Comparison of ENCODE assay signal across 1 cellular context in the genomic region with DNA sequence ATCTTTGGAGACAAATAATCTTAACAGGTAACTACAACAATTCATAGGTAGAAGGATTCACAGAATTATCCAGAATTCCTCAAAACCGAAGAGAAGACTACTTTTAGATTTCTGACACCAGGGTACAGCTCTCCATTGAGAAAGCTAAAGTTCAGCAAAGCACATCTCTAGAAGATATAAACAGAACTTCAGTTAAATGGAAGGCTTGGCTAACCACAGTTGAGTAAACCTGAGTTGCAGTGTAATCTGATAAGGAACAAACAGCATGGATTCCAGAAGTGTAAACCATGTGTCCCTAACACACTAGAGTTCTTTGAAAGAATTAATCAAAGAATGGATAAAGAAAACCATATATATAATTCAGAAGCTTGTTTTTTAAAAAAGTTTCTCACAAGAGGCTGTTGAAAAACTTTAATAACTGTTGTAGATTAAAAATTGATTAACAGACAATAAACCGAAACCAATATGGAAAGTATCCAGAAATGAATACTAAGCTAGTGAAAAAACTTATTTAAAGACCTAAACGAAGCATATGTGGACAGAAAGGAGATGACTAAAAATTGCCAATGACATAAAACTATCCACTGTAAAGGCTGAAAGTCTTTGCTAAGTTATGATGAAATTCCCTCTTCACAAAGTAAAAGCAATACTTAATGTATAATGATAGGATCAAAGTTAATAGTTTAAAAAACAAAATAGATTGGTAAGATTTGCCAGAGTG.
TF ChIP-seq lines count a peak whose summit lies in the region.

No MANE protein-coding gene starts in this region.

TF ChIP-seq in K562, 482 proteins besides CTCF, POLR2A, EP300 and RAD21 (continued from another document and continues in another):
- TF ChIP-seq RBFOX2 (IDR thresholded peaks at IDR 0.05; ENCODE audit: low read depth, low read length) (no peak; the same call in 1 of the 2 replicates), JUND (IDR thresholded peaks at IDR 0.05; ENCODE audit: borderline replicate concordance, low read depth, low read length) (no peak), JUND (tag; IDR thresholded peaks at IDR 0.05; ENCODE audit: borderline replicate concordance, low read depth, low read length) (peak; percentile 29; the same call in 1 of the 3 replicates), ZNF717 (CRISPR knock-in tag; IDR thresholded peaks at IDR 0.05) (no peak), LCOR (CRISPR knock-in tag; IDR thresholded peaks at IDR 0.05) (no peak), TCF7 (IDR thresholded peaks at IDR 0.05; ENCODE audit: borderline replicate concordance) (no peak), TAL1 (IDR thresholded peaks at IDR 0.05) (no peak), CUX1 (CRISPR knock-in tag; IDR thresholded peaks at IDR 0.05) (no peak), NFATC3 (IDR thresholded peaks at IDR 0.05) (no peak), KDM1A (IDR thresholded peaks at IDR 0.05) (0 out of 4 replicates have a peak, but pooled peaks of 1 of the 2 experiments have one; percentile 16), RBM15 (IDR thresholded peaks at IDR 0.05; ENCODE audit: insufficient read depth, low read length) (no peak), FOXA3 (CRISPR knock-in tag; conservative IDR thresholded peaks at IDR 0.05 in 1 of 2, IDR thresholded peaks at IDR 0.05 in 1 of 2) (peak in 1 of 2 experiments; percentile 79; a peak in 2 of 4 replicates), SRSF7 (optimal IDR thresholded peaks at IDR 0.05; ENCODE audit: low read depth, low read length) (no peak), L3MBTL2 (IDR thresholded peaks at IDR 0.05) (peak; percentile 79), SMAD3 (CRISPR knock-in tag; conservative IDR thresholded peaks at IDR 0.05) (no peak), ETS2 (tag; IDR thresholded peaks at IDR 0.05; ENCODE audit: borderline replicate concordance, poor library complexity, severe bottlenecking) (no peak), ARNT (IDR thresholded peaks at IDR 0.05) (peak in 1 of 2 experiments; percentile 72; a peak in 1 of 4 replicates), IRF9 (tag; IDR thresholded peaks at IDR 0.05) (no peak), HDGF (IDR thresholded peaks at IDR 0.05) (no peak), TEAD4 (IDR thresholded peaks at IDR 0.05; ENCODE audit: low read length) (peak; percentile 52; the same call in 1 of the 2 replicates), TEAD4 (CRISPR knock-in tag; IDR thresholded peaks at IDR 0.05; ENCODE audit: borderline replicate concordance) (no peak), E2F6 (IDR thresholded peaks at IDR 0.05; ENCODE audit: borderline replicate concordance in 1 of 2, extremely low read depth in 1 of 2, insufficient read depth in 1 of 2, insufficient read length in 1 of 2, low read depth in 1 of 2, low read length in 1 of 2, poor library complexity in 1 of 2, severe bottlenecking in 1 of 2) (no peak), MAZ (CRISPR knock-in tag; conservative IDR thresholded peaks at IDR 0.05 in 1 of 2, IDR thresholded peaks at IDR 0.05 in 1 of 2) (no peak; a peak in 1 of 4 replicates), CC2D1A (IDR thresholded peaks at IDR 0.05) (no peak), HMBOX1 (IDR thresholded peaks at IDR 0.05) (peak; percentile 81), SETDB1 (IDR thresholded peaks at IDR 0.05; ENCODE audit: low read length) (no peak), CHCHD3 (CRISPR knock-in tag; IDR thresholded peaks at IDR 0.05) (no peak), ZNF121 (CRISPR knock-in tag; conservative IDR thresholded peaks at IDR 0.05) (no peak), HOXB6 (CRISPR knock-in tag; IDR thresholded peaks at IDR 0.05; ENCODE audit: borderline replicate concordance) (no peak)
- TF ChIP-seq, protein P1, sequence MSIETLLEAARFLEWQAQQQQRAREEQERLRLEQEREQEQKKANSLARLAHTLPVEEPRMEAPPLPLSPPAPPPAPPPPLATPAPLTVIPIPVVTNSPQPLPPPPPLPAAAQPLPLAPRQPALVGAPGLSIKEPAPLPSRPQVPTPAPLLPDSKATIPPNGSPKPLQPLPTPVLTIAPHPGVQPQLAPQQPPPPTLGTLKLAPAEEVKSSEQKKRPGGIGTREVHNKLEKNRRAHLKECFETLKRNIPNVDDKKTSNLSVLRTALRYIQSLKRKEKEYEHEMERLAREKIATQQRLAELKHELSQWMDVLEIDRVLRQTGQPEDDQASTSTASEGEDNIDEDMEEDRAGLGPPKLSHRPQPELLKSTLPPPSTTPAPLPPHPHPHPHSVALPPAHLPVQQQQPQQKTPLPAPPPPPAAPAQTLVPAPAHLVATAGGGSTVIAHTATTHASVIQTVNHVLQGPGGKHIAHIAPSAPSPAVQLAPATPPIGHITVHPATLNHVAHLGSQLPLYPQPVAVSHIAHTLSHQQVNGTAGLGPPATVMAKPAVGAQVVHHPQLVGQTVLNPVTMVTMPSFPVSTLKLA (conservative IDR thresholded peaks at IDR 0.05) = peak in 1 of 2 experiments; percentile 38; a peak in 2 of 4 replicates
- TF ChIP-seq, protein P2, sequence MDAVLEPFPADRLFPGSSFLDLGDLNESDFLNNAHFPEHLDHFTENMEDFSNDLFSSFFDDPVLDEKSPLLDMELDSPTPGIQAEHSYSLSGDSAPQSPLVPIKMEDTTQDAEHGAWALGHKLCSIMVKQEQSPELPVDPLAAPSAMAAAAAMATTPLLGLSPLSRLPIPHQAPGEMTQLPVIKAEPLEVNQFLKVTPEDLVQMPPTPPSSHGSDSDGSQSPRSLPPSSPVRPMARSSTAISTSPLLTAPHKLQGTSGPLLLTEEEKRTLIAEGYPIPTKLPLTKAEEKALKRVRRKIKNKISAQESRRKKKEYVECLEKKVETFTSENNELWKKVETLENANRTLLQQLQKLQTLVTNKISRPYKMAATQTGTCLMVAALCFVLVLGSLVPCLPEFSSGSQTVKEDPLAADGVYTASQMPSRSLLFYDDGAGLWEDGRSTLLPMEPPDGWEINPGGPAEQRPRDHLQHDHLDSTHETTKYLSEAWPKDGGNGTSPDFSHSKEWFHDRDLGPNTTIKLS (IDR thresholded peaks at IDR 0.05; ENCODE audit: borderline replicate concordance, low read depth) = no peak
- TF ChIP-seq, protein P3, sequence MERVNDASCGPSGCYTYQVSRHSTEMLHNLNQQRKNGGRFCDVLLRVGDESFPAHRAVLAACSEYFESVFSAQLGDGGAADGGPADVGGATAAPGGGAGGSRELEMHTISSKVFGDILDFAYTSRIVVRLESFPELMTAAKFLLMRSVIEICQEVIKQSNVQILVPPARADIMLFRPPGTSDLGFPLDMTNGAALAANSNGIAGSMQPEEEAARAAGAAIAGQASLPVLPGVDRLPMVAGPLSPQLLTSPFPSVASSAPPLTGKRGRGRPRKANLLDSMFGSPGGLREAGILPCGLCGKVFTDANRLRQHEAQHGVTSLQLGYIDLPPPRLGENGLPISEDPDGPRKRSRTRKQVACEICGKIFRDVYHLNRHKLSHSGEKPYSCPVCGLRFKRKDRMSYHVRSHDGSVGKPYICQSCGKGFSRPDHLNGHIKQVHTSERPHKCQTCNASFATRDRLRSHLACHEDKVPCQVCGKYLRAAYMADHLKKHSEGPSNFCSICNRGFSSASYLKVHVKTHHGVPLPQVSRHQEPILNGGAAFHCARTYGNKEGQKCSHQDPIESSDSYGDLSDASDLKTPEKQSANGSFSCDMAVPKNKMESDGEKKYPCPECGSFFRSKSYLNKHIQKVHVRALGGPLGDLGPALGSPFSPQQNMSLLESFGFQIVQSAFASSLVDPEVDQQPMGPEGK (CRISPR knock-in tag; IDR thresholded peaks at IDR 0.05; ENCODE audit: borderline replicate concordance) = no peak
- TF ChIP-seq, protein P4, sequence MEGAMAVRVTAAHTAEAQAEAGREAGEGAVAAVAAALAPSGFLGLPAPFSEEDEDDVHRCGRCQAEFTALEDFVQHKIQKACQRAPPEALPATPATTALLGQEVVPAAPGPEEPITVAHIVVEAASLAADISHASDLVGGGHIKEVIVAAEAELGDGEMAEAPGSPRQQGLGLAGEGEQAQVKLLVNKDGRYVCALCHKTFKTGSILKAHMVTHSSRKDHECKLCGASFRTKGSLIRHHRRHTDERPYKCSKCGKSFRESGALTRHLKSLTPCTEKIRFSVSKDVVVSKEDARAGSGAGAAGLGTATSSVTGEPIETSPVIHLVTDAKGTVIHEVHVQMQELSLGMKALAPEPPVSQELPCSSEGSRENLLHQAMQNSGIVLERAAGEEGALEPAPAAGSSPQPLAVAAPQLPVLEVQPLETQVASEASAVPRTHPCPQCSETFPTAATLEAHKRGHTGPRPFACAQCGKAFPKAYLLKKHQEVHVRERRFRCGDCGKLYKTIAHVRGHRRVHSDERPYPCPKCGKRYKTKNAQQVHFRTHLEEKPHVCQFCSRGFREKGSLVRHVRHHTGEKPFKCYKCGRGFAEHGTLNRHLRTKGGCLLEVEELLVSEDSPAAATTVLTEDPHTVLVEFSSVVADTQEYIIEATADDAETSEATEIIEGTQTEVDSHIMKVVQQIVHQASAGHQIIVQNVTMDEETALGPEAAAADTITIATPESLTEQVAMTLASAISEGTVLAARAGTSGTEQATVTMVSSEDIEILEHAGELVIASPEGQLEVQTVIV (CRISPR knock-in tag; IDR thresholded peaks at IDR 0.05; ENCODE audit: borderline replicate concordance) = no peak
- TF ChIP-seq, protein P5, sequence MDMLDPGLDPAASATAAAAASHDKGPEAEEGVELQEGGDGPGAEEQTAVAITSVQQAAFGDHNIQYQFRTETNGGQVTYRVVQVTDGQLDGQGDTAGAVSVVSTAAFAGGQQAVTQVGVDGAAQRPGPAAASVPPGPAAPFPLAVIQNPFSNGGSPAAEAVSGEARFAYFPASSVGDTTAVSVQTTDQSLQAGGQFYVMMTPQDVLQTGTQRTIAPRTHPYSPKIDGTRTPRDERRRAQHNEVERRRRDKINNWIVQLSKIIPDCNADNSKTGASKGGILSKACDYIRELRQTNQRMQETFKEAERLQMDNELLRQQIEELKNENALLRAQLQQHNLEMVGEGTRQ (CRISPR knock-in tag; IDR thresholded peaks at IDR 0.05) = no peak
- TF ChIP-seq, protein P6, sequence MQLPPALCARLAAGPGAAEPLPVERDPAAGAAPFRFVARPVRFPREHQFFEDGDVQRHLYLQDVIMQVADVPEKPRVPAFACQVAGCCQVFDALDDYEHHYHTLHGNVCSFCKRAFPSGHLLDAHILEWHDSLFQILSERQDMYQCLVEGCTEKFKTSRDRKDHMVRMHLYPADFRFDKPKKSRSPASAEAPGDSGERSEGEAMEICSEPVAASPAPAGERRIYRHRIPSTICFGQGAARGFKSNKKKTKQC (CRISPR knock-in tag; IDR thresholded peaks at IDR 0.05) = no peak
